In the genomic region with DNA sequence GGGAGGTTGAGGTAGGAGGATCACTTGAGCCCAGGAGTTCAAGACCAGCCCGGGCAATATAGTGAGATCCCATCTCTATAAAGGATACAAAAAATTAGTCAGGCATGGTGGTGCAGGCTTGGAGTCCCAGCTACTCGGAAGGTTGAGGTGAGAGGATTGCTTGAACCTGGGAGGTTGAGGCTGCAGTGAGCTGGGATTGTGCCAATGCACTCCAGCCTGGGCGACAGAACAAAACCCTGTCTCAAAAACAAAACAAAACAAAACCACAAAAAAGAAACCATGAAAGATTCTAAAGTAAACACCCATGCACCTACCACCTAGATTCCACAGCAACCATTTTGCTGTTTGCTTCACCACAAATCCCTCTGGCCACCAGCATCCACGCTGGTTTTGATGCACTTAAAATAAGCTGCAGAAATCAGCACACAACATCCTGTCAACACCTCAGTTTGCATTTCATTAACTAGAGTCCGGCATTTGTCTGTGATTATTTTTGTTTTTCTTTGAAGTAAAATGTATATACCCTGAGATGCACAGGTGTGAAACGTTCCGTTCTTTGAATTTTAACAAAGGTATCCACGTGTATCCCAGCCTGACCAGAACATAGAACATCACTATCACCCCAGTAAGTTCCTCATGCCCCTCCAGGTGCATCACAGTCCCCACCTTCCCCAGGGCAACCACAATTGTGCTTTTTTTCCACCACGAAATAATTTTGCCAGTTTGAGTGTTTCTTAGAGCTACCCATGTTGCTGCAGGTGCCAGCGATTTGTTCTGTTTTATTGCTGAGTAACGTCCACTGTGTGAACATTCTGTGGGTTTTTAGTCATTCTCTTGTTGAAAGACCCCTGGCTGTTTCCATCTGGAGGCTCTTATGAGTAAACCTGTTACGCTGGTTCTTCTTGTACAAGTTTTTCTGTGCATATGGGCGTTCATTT, we compare ENCODE assay signal across 8 cellular contexts.
DNase-seq lines count a peak whose midpoint lies in the region; TF ChIP-seq lines count a peak whose summit lies in the region.

No MANE protein-coding gene starts in this region.

- peaks cover 5% of the 10 kb centered on the region for H3K36me3 Mint-ChIP-seq in T-helper 1 cell treated with Interleukin-12 subunit alpha and Interleukin-12 subunit beta and Interleukin-4 antibody, amounts not matched to agents 30 μg/mL and 1 μg/mL, for 36 hours (ENCODE audit: low read depth)

- H3K9ac ChIP-seq in smooth muscle cell (ENCODE audit: low read depth) = no peak overlapping the region

- no peaks in the 10 kb centered on the region for H3K36me3 ChIP-seq in H7 (replicated peaks; ENCODE audit: control insufficient read depth, insufficient read depth, low read length)
- H3K36me3 ChIP-seq in effector memory CD4-positive, alpha-beta T cell (ENCODE audit: control insufficient read depth, insufficient read depth, low read length) = no peaks in the 10 kb centered on the region
- H3K36me3 ChIP-seq in smooth muscle cell (ENCODE audit: low read depth) = no peaks in the 10 kb centered on the region

- H3K79me2 ChIP-seq in smooth muscle cell (ENCODE audit: low read depth) = peaks cover 92% of the 10 kb centered on the region

- H3K27ac Mint-ChIP-seq in T-helper 1 cell treated with Interleukin-12 subunit alpha and Interleukin-12 subunit beta and Interleukin-4 antibody, amounts not matched to agents 30 μg/mL and 1 μg/mL, for 36 hours = peak overlapping the region; percentile 90

- H3K9me3 ChIP-seq in effector memory CD4-positive, alpha-beta T cell (ENCODE audit: control insufficient read depth, low read length) = no peaks in the 10 kb centered on the region
- H3K9me3 ChIP-seq in smooth muscle cell (replicated peaks; ENCODE audit: low read depth) = no peaks in the 10 kb centered on the region

- H3K4me2 ChIP-seq in smooth muscle cell = peak overlapping the region; percentile 77

- no peak overlapping the region for H2AFZ ChIP-seq in smooth muscle cell (ENCODE audit: low read depth)

- peaks cover 32% of the 10 kb centered on the region for H3K4me1 ChIP-seq in effector memory CD4-positive, alpha-beta T cell (ENCODE audit: control insufficient read depth, insufficient read depth, low read length, poor library complexity, severe bottlenecking)
- H3K4me1 ChIP-seq in smooth muscle cell (ENCODE audit: low read depth) = peaks cover 7% of the 10 kb centered on the region

- H3F3A ChIP-seq in smooth muscle cell (ENCODE audit: low read depth) = peaks cover 17% of the 10 kb centered on the region

- H3K4me3 Mint-ChIP-seq in T-helper 1 cell treated with Interleukin-12 subunit alpha and Interleukin-12 subunit beta and Interleukin-4 antibody, amounts not matched to agents 30 μg/mL and 1 μg/mL, for 36 hours = peak overlapping the region; percentile 82

- peak; percentile 26 for DNase-seq in H7
- peak; percentile 34 to 58 (median 43) for DNase-seq in effector memory CD4-positive, alpha-beta T cell
- DNase-seq in smooth muscle cell (lab: John Stamatoyannopoulos, UW; ENCODE audit: unreplicated experiment) = no peak
- no peak for DNase-seq in occipital lobe (lab: John Stamatoyannopoulos, UW)
- DNase-seq in NCI-H187 (lab: John Stamatoyannopoulos, UW) = no peak
- DNase-seq in GDM1 (lab: John Stamatoyannopoulos, UW) = no peak
- no peak for DNase-seq in NCI-H146 treated with DMSO at 0.1 percent for 48 hours (lab: John Stamatoyannopoulos, UW; ENCODE audit: unreplicated experiment)

- H3K4me3 ChIP-seq in H7 (ENCODE audit: insufficient read depth, low read depth, low read length) (no peak overlapping the region), smooth muscle cell (no peak overlapping the region)
- H3K4me3 ChIP-seq in effector memory CD4-positive, alpha-beta T cell (ENCODE audit: insufficient read depth, low read depth, low read length, poor library complexity, severe bottlenecking) = peak overlapping the region; percentile 27

- peaks cover 67% of the 10 kb centered on the region for H4K20me1 ChIP-seq in smooth muscle cell (ENCODE audit: low read depth)

- H3K9me3 Mint-ChIP-seq in T-helper 1 cell treated with Interleukin-12 subunit alpha and Interleukin-12 subunit beta and Interleukin-4 antibody, amounts not matched to agents 30 μg/mL and 1 μg/mL, for 36 hours = peaks cover 6% of the 10 kb centered on the region

- 74% methylated on average over 13 of the region's 13 CpGs for WGBS in smooth muscle cell (ENCODE audit: low lambda C conversion rate)

- no peaks in the 10 kb centered on the region for H3K27me3 ChIP-seq in H7 (ENCODE audit: control insufficient read depth, insufficient read depth, low read length)
- no peaks in the 10 kb centered on the region for H3K27me3 ChIP-seq in effector memory CD4-positive, alpha-beta T cell (replicated peaks; ENCODE audit: control insufficient read depth, insufficient read depth, low read length, poor library complexity, severe bottlenecking)
- H3K27me3 ChIP-seq in smooth muscle cell (ENCODE audit: low read depth) = no peaks in the 10 kb centered on the region

- TF ChIP-seq CTCF in smooth muscle cell (IDR thresholded peaks at IDR 0.05; ENCODE audit: borderline replicate concordance, insufficient read depth, poor library complexity, severe bottlenecking) = no peak

- H3K27me3 Mint-ChIP-seq in T-helper 1 cell treated with Interleukin-12 subunit alpha and Interleukin-12 subunit beta and Interleukin-4 antibody, amounts not matched to agents 30 μg/mL and 1 μg/mL, for 36 hours (ENCODE audit: low read depth) = peaks cover 3% of the 10 kb centered on the region

- H3K4me1 Mint-ChIP-seq in T-helper 1 cell treated with Interleukin-12 subunit alpha and Interleukin-12 subunit beta and Interleukin-4 antibody, amounts not matched to agents 30 μg/mL and 1 μg/mL, for 36 hours (ENCODE audit: low read depth) = peaks cover 43% of the 10 kb centered on the region

- peak overlapping the region; percentile 76 for H3K27ac ChIP-seq in effector memory CD4-positive, alpha-beta T cell (ENCODE audit: insufficient read depth, low read length, poor library complexity, severe bottlenecking)
- peak overlapping the region; percentile 87 for H3K27ac ChIP-seq in smooth muscle cell (ENCODE audit: low read depth)

Comparison
In these comparisons a context has a peak if more than half of its experiments do, and no peak if none do; other contexts are left out.
1. DNase-seq: peak in H7 (single experiment) and effector memory CD4-positive, alpha-beta T cell (3 of 3); none in smooth muscle cell (single experiment), occipital lobe (single experiment), NCI-H187 (0 of 2), GDM1 (single experiment) and NCI-H146 treated with DMSO at 0.1 percent for 48 hours (single experiment).